ENCODE assay signal across 19 cellular contexts in genomic region chr17:5877948-5878347, GRCh38.
DNase-seq lines count a peak whose midpoint lies in the region; ATAC-seq, FAIRE-seq and TF ChIP-seq lines count a peak whose summit lies in the region.
"Had no signal": no experiment of that assay in that cellular context is flagged by ENCODE, and none has a peak within 500 bp of the region (broad histone marks: within the 10 kb centered on the region; RNA-seq: fewer than 3 reads in every experiment).

No MANE protein-coding gene starts in this region.

- DNase-seq in LNCaP clone FGC (ENCODE audit: low read depth) (peak; percentile 30), H1 (ENCODE audit: low read depth in 1 of 2, low spot score in 2 of 2) (no peak), left lung (no peak), CD14-positive monocyte (ENCODE audit: low spot score) (no peak), NCI-H2171 (lab: John Stamatoyannopoulos, UW) (no peak), cerebellum (ENCODE audit: low spot score) (no peak), NCI-H2107 (lab: John Stamatoyannopoulos, UW) (no peak)
- DNase-seq: activated CD4-positive, alpha-beta memory T cell treated with anti-CD3 and anti-CD28 coated beads for 36 hours; activated T-cell treated with anti-CD3 and anti-CD28 coated beads, Interleukin-2, amount 50 U/mL, for 24 hours; COR-L47; effector CD4-positive, alpha-beta T cell; NCI-H146; NCI-H446 treated with DMSO at 0.1 percent for 48 hours; retina; stimulated activated naive CD8-positive, alpha-beta T cell treated with anti-CD3 and anti-CD28 coated beads, Interleukin-15, amount 100 ng/mL, for 72 hours; T-helper 1 cell had no signal

- H3K4me3 ChIP-seq in LNCaP clone FGC (ENCODE audit: low read depth, low read length) = no peak overlapping the region
- H3K4me3 ChIP-seq in H1 (ENCODE audit: extremely low read depth in 1 of 4, insufficient read depth in 2 of 4, low read depth in 3 of 4, low read length in 4 of 4) = no peak overlapping the region
- H3K4me3 ChIP-seq in left lung = no peak overlapping the region
- peak overlapping the region in 2 of 3 donors; percentile 7 to 29 for H3K4me3 ChIP-seq in skeletal muscle tissue (ENCODE audit: low read length in 3 of 3)

- H2BK5ac ChIP-seq in H1 (ENCODE audit: low read depth, low read length) = no peak overlapping the region

- H3K23me2 ChIP-seq in H1 (ENCODE audit: low read depth, low read length) = no peaks in the 10 kb centered on the region; the same call in 1 of the 2 replicates

- CTCF ChIA-PET in H1 (lab: Charles Lee; ENCODE audit: partially characterized antibody) = interaction anchor here (1.3 kb wide), 1 partner anchor 11 kb away, joined by 3 read pairs; no protein-coding TSS in a partner anchor

- H3K4me1 Mint-ChIP-seq in CD14-positive monocyte = no peaks in the 10 kb centered on the region
- H3K4me1 Mint-ChIP-seq: activated naive CD4-positive, alpha-beta T cell treated with anti-CD3 and anti-CD28 coated beads, Interleukin-2, amount 50 U/mL, for 24 hours had no signal

- no peaks in the 10 kb centered on the region for H3K79me2 ChIP-seq in H1 (ENCODE audit: control insufficient read depth in 1 of 2, insufficient read depth in 2 of 2, low read length in 2 of 2)

- no peak overlapping the region for H3K56ac ChIP-seq in H1 (replicated peaks; ENCODE audit: insufficient read length, low read depth, low read length)

- WGBS in H1 (ENCODE audit: extremely low coverage in 1 of 2, insufficient coverage in 1 of 2, insufficient read length in 1 of 2, insufficient replicate concordance in 2 of 2, low coverage in 1 of 2, low lambda C conversion rate in 2 of 2, missing lambda C conversion rate in 1 of 2), 2 experiments = 94% methylated on average over 10 of the region's 10 CpGs; no CpG with 5 or more reads in 1 of the 2 experiments

- H2AFZ ChIP-seq in H1 (ENCODE audit: low read length) = 0 out of 2 replicates have a peak overlapping the region, but pooled peaks have one; percentile 10

- peak; percentile 57 for ATAC-seq in left lung
- ATAC-seq: stimulated activated naive CD8-positive, alpha-beta T cell treated with anti-CD3 and anti-CD28 coated beads, Interleukin-15, amount 100 ng/mL, for 72 hours had no signal

- H3K9me3 Mint-ChIP-seq in CD14-positive monocyte = no peaks in the 10 kb centered on the region
- H3K9me3 Mint-ChIP-seq: activated CD4-positive, alpha-beta memory T cell treated with anti-CD3 and anti-CD28 coated beads for 36 hours; activated naive CD4-positive, alpha-beta T cell treated with anti-CD3 and anti-CD28 coated beads, Interleukin-2, amount 50 U/mL, for 24 hours; activated T-cell treated with anti-CD3 and anti-CD28 coated beads, Interleukin-2, amount 50 U/mL, for 24 hours; stimulated activated naive CD8-positive, alpha-beta T cell treated with anti-CD3 and anti-CD28 coated beads, Interleukin-15, amount 100 ng/mL, for 72 hours had no signal

- no peak for TF ChIP-seq RAD21 in H1 (IDR thresholded peaks at IDR 0.05 in 1 of 2, conservative IDR thresholded peaks at IDR 0.05 in 1 of 2; ENCODE audit: low read depth in 2 of 2, low read length in 2 of 2)

- POLR2A ChIA-PET in H1 (lab: Charles Lee; ENCODE audit: partially characterized antibody) = no interaction called here

- H3K27me3 ChIP-seq in H1 (replicated peaks in 1 of 4; ENCODE audit: control insufficient read depth in 3 of 4, extremely low read depth in 1 of 4, insufficient read depth in 3 of 4, low read length in 3 of 4) (no peaks in the 10 kb centered on the region), left lung (peaks cover 0 to 38% of the 10 kb centered on the region in 2 donors), skeletal muscle tissue (ENCODE audit: control insufficient read depth in 3 of 3, insufficient read depth in 3 of 3, low read length in 3 of 3) (peaks cover 0 to 3% (median 0%) of the 10 kb centered on the region in 3 donors)

- H3K79me1 ChIP-seq in H1 (ENCODE audit: low read depth, low read length) = no peaks in the 10 kb centered on the region

- no peak for FAIRE-seq in H1 (lab: Jason Lieb, UNC)

- peak overlapping the region; percentile 12 for H4K91ac ChIP-seq in H1 (replicated peaks; ENCODE audit: insufficient read length, low read length)

- H4K8ac ChIP-seq in H1 (ENCODE audit: extremely low read depth, insufficient read depth, low read length) = no peak overlapping the region

- no peak overlapping the region for H4K5ac ChIP-seq in H1 (ENCODE audit: insufficient read length, low read depth, low read length)

- H3K27me3 Mint-ChIP-seq in CD14-positive monocyte (ENCODE audit: low read depth in 3 of 3) = peaks cover 10 to 13% (median 12%) of the 10 kb centered on the region in 3 donors

- H3K36me3 ChIP-seq in H1 (ENCODE audit: control insufficient read depth in 2 of 4, insufficient read depth in 4 of 4, low read length in 3 of 4) (no peaks in the 10 kb centered on the region), left lung (no peaks in the 10 kb centered on the region), skeletal muscle tissue (ENCODE audit: control insufficient read depth in 3 of 3, insufficient read depth in 3 of 3, low read length in 3 of 3) (no peaks in the 10 kb centered on the region)

- no peak overlapping the region for H3K4me2 ChIP-seq in H1 (ENCODE audit: insufficient read depth in 1 of 2, low read depth in 2 of 2, low read length in 2 of 2)

- H3K23ac ChIP-seq in H1 (ENCODE audit: insufficient read length) = no peak overlapping the region

- H3K4me3 Mint-ChIP-seq in CD14-positive monocyte = no peak overlapping the region
- H3K4me3 Mint-ChIP-seq: activated CD4-positive, alpha-beta memory T cell treated with anti-CD3 and anti-CD28 coated beads for 36 hours; activated naive CD4-positive, alpha-beta T cell treated with anti-CD3 and anti-CD28 coated beads, Interleukin-2, amount 50 U/mL, for 24 hours; activated T-cell treated with anti-CD3 and anti-CD28 coated beads, Interleukin-2, amount 50 U/mL, for 24 hours; stimulated activated naive CD8-positive, alpha-beta T cell treated with anti-CD3 and anti-CD28 coated beads, Interleukin-15, amount 100 ng/mL, for 72 hours had no signal

- H2BK15ac ChIP-seq in H1 (ENCODE audit: low read length) = peak overlapping the region; percentile 1; the same call in 1 of the 2 replicates

- peak overlapping the region; percentile 19; the same call in 1 of the 2 replicates for H2AK5ac ChIP-seq in H1 (ENCODE audit: low read depth, low read length)

- H2BK120ac ChIP-seq in H1 (replicated peaks; ENCODE audit: low read depth, low read length) = no peak overlapping the region

- H3K4me1 ChIP-seq in H1 (replicated peaks in 1 of 4; ENCODE audit: control insufficient read depth in 3 of 4, insufficient read depth in 4 of 4, low read length in 3 of 4) (no peaks in the 10 kb centered on the region), left lung (no peaks in the 10 kb centered on the region), skeletal muscle tissue (ENCODE audit: control insufficient read depth in 3 of 3, insufficient read depth in 3 of 3, low read length in 3 of 3) (peaks cover 11 to 22% (median 12%) of the 10 kb centered on the region in 3 donors)

- no peak for TF ChIP-seq POLR2A in H1 (IDR thresholded peaks at IDR 0.05; ENCODE audit: control extremely low read depth in 1 of 2, low read depth in 2 of 2, low read length in 2 of 2)

- H3K18ac ChIP-seq in H1 (ENCODE audit: extremely low read depth, low read length) = no peak overlapping the region

- no peaks in the 10 kb centered on the region for H4K20me1 ChIP-seq in H1 (replicated peaks in 1 of 2; ENCODE audit: control insufficient read depth in 1 of 2, insufficient read depth in 2 of 2, low read length in 2 of 2)

- H3K27ac ChIP-seq in H1 (ENCODE audit: low read depth, low read length) (no peak overlapping the region), left lung (no peak overlapping the region), skeletal muscle tissue (ENCODE audit: low read depth, low read length) (peak overlapping the region; percentile 70)
- H3K27ac ChIP-seq: RWPE1 had no signal

- H3K9ac ChIP-seq in H1 (replicated peaks in 1 of 4; ENCODE audit: extremely low read depth in 1 of 4, low read depth in 3 of 4, low read length in 3 of 4) = no peak overlapping the region
- peak overlapping the region in 2 of 3 donors; percentile 57 for H3K9ac ChIP-seq in skeletal muscle tissue (ENCODE audit: low read depth in 1 of 3, low read length in 3 of 3)

- intact Hi-C loops in left lung (cut with DNase I) = no loop called here
- intact Hi-C loops in CD14-positive monocyte (cut with micrococcal nuclease) = no loop called here

- H3K9me3 ChIP-seq in H1 (ENCODE audit: insufficient read depth in 2 of 2, low read depth in 1 of 2, low read length in 1 of 2) = no peaks in the 10 kb centered on the region
- H3K9me3 ChIP-seq in left lung = no peaks in the 10 kb centered on the region
- H3K9me3 ChIP-seq in skeletal muscle tissue (ENCODE audit: control insufficient read depth in 3 of 3, low read length in 3 of 3) = no peaks in the 10 kb centered on the region

- H2BK20ac ChIP-seq in H1 (ENCODE audit: low read length) = 0 out of 2 replicates have a peak overlapping the region, but pooled peaks have one; percentile 15

- H3K4ac ChIP-seq in H1 (replicated peaks; ENCODE audit: insufficient read length, low read depth, low read length) = no peak overlapping the region

- TF ChIP-seq CTCF in LNCaP clone FGC (IDR thresholded peaks at IDR 0.05; ENCODE audit: control insufficient read depth, extremely low read depth, insufficient read depth) (no peak), H1 (IDR thresholded peaks at IDR 0.05; ENCODE audit: control extremely low read depth in 1 of 3, insufficient read depth in 1 of 3, low read depth in 1 of 3, low read length in 3 of 3) (no peak), left lung (IDR thresholded peaks at IDR 0.05) (no peak), CD14-positive monocyte (IDR thresholded peaks at IDR 0.05) (no peak)

- H3K14ac ChIP-seq in H1 (ENCODE audit: insufficient read length) = no peak overlapping the region

- no peaks in the 10 kb centered on the region for H3K36me3 Mint-ChIP-seq in CD14-positive monocyte
- H3K36me3 Mint-ChIP-seq: activated CD4-positive, alpha-beta memory T cell treated with anti-CD3 and anti-CD28 coated beads for 36 hours; activated naive CD4-positive, alpha-beta T cell treated with anti-CD3 and anti-CD28 coated beads, Interleukin-2, amount 50 U/mL, for 24 hours had no signal

- no peak for TF ChIP-seq EP300 in H1 (IDR thresholded peaks at IDR 0.05; ENCODE audit: borderline replicate concordance in 1 of 2, low read depth in 2 of 2, low read length in 2 of 2)

- no peak overlapping the region; the same call in 1 of the 2 replicates for H2BK12ac ChIP-seq in H1 (ENCODE audit: low read depth, low read length)

- no peak overlapping the region for H3K27ac Mint-ChIP-seq in CD14-positive monocyte
- H3K27ac Mint-ChIP-seq: activated CD4-positive, alpha-beta memory T cell treated with anti-CD3 and anti-CD28 coated beads for 36 hours; activated naive CD4-positive, alpha-beta T cell treated with anti-CD3 and anti-CD28 coated beads, Interleukin-2, amount 50 U/mL, for 24 hours; activated T-cell treated with anti-CD3 and anti-CD28 coated beads, Interleukin-2, amount 50 U/mL, for 24 hours; stimulated activated naive CD8-positive, alpha-beta T cell treated with anti-CD3 and anti-CD28 coated beads, Interleukin-15, amount 100 ng/mL, for 72 hours had no signal

TF ChIP-seq in H1, 55 proteins besides CTCF, POLR2A, EP300 and RAD21 (continues in another document):
- TF ChIP-seq BACH1 (IDR thresholded peaks at IDR 0.05; ENCODE audit: low read length) (no peak), HDAC6 (IDR thresholded peaks at IDR 0.05; ENCODE audit: low read depth, low read length) (no peak)

Comparison
In these comparisons a context has a peak if more than half of its experiments do, and no peak if none do; other contexts are left out.
1. H3K4me3 ChIP-seq: peak in skeletal muscle tissue (2 of 3); none in LNCaP clone FGC (single experiment), H1 (0 of 4) and left lung (0 of 2).
2. H3K9ac ChIP-seq: peak in skeletal muscle tissue (2 of 3); none in H1 (0 of 4).